In the genomic region with DNA sequence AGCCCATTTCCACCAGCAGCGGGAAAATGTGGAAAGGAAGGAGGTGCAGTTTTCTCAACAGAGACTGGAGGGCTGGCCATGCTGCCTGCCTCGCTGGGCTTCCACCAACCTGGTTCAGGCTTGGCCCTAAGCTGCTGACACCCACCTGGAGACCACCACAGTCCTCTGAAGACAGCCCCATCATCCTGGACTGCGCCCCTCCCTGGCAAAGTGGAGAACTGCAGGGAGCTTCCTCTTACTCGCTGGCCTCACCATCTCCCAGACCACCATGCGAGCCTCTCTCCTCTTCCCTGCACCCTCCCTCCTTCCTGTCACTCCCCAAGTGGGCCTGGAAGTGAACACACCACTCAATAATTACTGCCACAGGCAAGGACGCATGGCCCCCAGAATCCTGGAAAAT, we compare ENCODE assay signal across 1 cellular context.
TF ChIP-seq lines count a peak whose summit lies in the region.

No MANE protein-coding gene starts in this region.

TF ChIP-seq in GM12878, 131 proteins besides CTCF, POLR2A, EP300 and RAD21 (continued from another document):
- TF ChIP-seq ZBTB33 (IDR thresholded peaks at IDR 0.05): no peak
- no peak for TF ChIP-seq YBX1 (IDR thresholded peaks at IDR 0.05)
